ENCODE assay signal across 23 cellular contexts in genomic region chr3:128823638-128824037, GRCh38. TPM values are rescaled to one million over a fixed set of nuclear protein-coding genes. Genes with fewer than 3 reads are reported as not detected.
DNase-seq lines count a peak whose midpoint lies in the region; ATAC-seq and TF ChIP-seq lines count a peak whose summit lies in the region.
"Had no signal": no experiment of that assay in that cellular context is flagged by ENCODE, and none has a peak within 500 bp of the region (broad histone marks: within the 10 kb centered on the region; RNA-seq: fewer than 3 reads in every experiment).

No MANE protein-coding gene starts in this region.

- no peak overlapping the region for H3K27ac ChIP-seq in GM23338 (ENCODE audit: low read depth)
- peak overlapping the region; percentile 68 to 86 (median 76) for H3K27ac ChIP-seq in gastrocnemius medialis
- peak overlapping the region in 1 of 2 donors; percentile 30 for H3K27ac ChIP-seq in ascending aorta
- H3K27ac ChIP-seq: KMS-11, spleen, thyroid gland had no signal

- no peak for DNase-seq in GM23338 (ENCODE audit: low spot score)
- DNase-seq in T-cell: no peak
- no peak for DNase-seq in left ventricle myocardium superior
- no peak for DNase-seq in gastrocnemius medialis
- no peak for DNase-seq in ascending aorta (ENCODE audit: low spot score in 2 of 2)
- DNase-seq in NCI-H345 (lab: John Stamatoyannopoulos, UW): no peak
- no peak for DNase-seq in mucosa of gallbladder (ENCODE audit: low spot score)
- no peak for DNase-seq in hypothalamus (lab: John Stamatoyannopoulos, UW)
- DNase-seq: activated CD4-positive, alpha-beta T cell treated with anti-CD3 and anti-CD28 coated beads, Interleukin-2, amount 50 U/mL, for 4 hours; activated naive CD4-positive, alpha-beta T cell treated with anti-CD3 and anti-CD28 coated beads for 36 hours; COR-L47; EL; hippocampal formation; islet precursor cell; NCI-H2029; posterior cingulate gyrus; RPMI8226; spleen; thyroid gland had no signal

- no peak overlapping the region for H3K4me3 ChIP-seq in GM23338
- H3K4me3 ChIP-seq in gastrocnemius medialis: no peak overlapping the region
- no peak overlapping the region for H3K4me3 ChIP-seq in ascending aorta
- H3K4me3 ChIP-seq: coronary artery, spleen, thyroid gland had no signal

- H3K4me2 ChIP-seq in GM23338: no peak overlapping the region
- H3K4me2 ChIP-seq: KMS-11 had no signal

- POLR2A ChIA-PET in T-cell (lab: Charles Lee): interaction anchor here in 1 of 2 donors (0.9 kb wide), 1 partner anchor 486 kb away, joined by 3 read pairs; no protein-coding TSS in a partner anchor

- ATAC-seq in GM23338: peak; percentile 41
- no peak for ATAC-seq in T-cell (replicated peaks in 1 of 4)
- ATAC-seq in left ventricle myocardium superior: peak; percentile 18
- ATAC-seq in gastrocnemius medialis: peak; percentile 25 to 37

- H3K4me1 Mint-ChIP-seq in GM23338: no peaks in the 10 kb centered on the region
- peaks cover 0 to 7% (median 0%) of the 10 kb centered on the region in 3 donors for H3K4me1 Mint-ChIP-seq in T-cell

- TF ChIP-seq POLR2A in gastrocnemius medialis (IDR thresholded peaks at IDR 0.05): no peak

- H3K4me3 Mint-ChIP-seq in GM23338 (no peak overlapping the region), T-cell (no peak overlapping the region)
- H3K4me3 Mint-ChIP-seq: activated naive CD4-positive, alpha-beta T cell treated with anti-CD3 and anti-CD28 coated beads for 36 hours; memory B cell; natural killer cell treated with Interleukin-12 subunit alpha and Interleukin-12 subunit beta and Interleukin-15 and Interleukin-18, amount 100 ng/mL, for 72 hours had no signal

- H3K27ac Mint-ChIP-seq in GM23338 (no peak overlapping the region), T-cell (peak overlapping the region; percentile 63 to 64)
- H3K27ac Mint-ChIP-seq: activated naive CD4-positive, alpha-beta T cell treated with anti-CD3 and anti-CD28 coated beads for 36 hours; memory B cell; natural killer cell treated with Interleukin-12 subunit alpha and Interleukin-12 subunit beta and Interleukin-15 and Interleukin-18, amount 100 ng/mL, for 72 hours had no signal

- no peaks in the 10 kb centered on the region for H3K79me2 ChIP-seq in GM23338 (replicated peaks; ENCODE audit: insufficient read depth)

- TF ChIP-seq CTCF in GM23338 (conservative IDR thresholded peaks at IDR 0.05; ENCODE audit: low read depth in 2 of 2) (no peak), gastrocnemius medialis (IDR thresholded peaks at IDR 0.05 in 4 of 5, conservative IDR thresholded peaks at IDR 0.05 in 1 of 5) (no peak), ascending aorta (IDR thresholded peaks at IDR 0.05) (no peak)

- peaks cover 5% of the 10 kb centered on the region for H4K20me1 ChIP-seq in GM23338 (replicated peaks; ENCODE audit: insufficient read depth)

- CTCF ChIA-PET in T-cell (lab: Charles Lee): no interaction called here

- intact Hi-C loops in left ventricle myocardium superior (cut with micrococcal nuclease) (no loop called here), gastrocnemius medialis (cut with DNase I; ENCODE audit: low total_unique reads) (no loop called here), ascending aorta (cut with DNase I) (no loop called here)

- H3F3A ChIP-seq in GM23338 (replicated peaks; ENCODE audit: low read depth): no peaks in the 10 kb centered on the region

- H3K36me3 ChIP-seq in GM23338 (ENCODE audit: insufficient read depth) (no peaks in the 10 kb centered on the region), gastrocnemius medialis (peaks cover 0 to 2% of the 10 kb centered on the region in 2 donors), ascending aorta (peaks cover 4 to 7% of the 10 kb centered on the region in 2 donors)
- H3K36me3 ChIP-seq: thyroid gland had no signal

- H3K27me3 Mint-ChIP-seq in GM23338 (ENCODE audit: insufficient read depth, low read depth, poor library complexity) (peaks cover 10% of the 10 kb centered on the region), T-cell (no peaks in the 10 kb centered on the region)
- H3K27me3 Mint-ChIP-seq: memory B cell; natural killer cell treated with Interleukin-12 subunit alpha and Interleukin-12 subunit beta and Interleukin-15 and Interleukin-18, amount 100 ng/mL, for 72 hours had no signal

- H2AFZ ChIP-seq in GM23338: no peak overlapping the region

- in situ Hi-C loops in gastrocnemius medialis (cut with MboI; ENCODE audit: low sequenced_read_pairs in 4 of 4): no loop called here

- peaks cover 10% of the 10 kb centered on the region; the same call in 1 of the 2 replicates for H3K9me2 ChIP-seq in GM23338 (ENCODE audit: insufficient read depth)

- H3K36me3 Mint-ChIP-seq in GM23338 (ENCODE audit: low read depth) (peaks cover 7% of the 10 kb centered on the region), T-cell (peaks cover 15% of the 10 kb centered on the region)

- H3K4me1 ChIP-seq in GM23338 (ENCODE audit: insufficient read depth): no peaks in the 10 kb centered on the region
- peaks cover 28 to 51% of the 10 kb centered on the region in 2 donors for H3K4me1 ChIP-seq in gastrocnemius medialis
- H3K4me1 ChIP-seq in ascending aorta: peaks cover 0 to 9% of the 10 kb centered on the region in 2 donors
- H3K4me1 ChIP-seq: spleen, thyroid gland had no signal

- H3K27me3 ChIP-seq in GM23338 (ENCODE audit: insufficient read depth): no peaks in the 10 kb centered on the region
- no peaks in the 10 kb centered on the region for H3K27me3 ChIP-seq in gastrocnemius medialis
- H3K27me3 ChIP-seq in ascending aorta: no peaks in the 10 kb centered on the region
- H3K27me3 ChIP-seq: spleen, thyroid gland had no signal

- H3K9me3 Mint-ChIP-seq in GM23338 (no peaks in the 10 kb centered on the region), T-cell (no peaks in the 10 kb centered on the region)
- H3K9me3 Mint-ChIP-seq: activated naive CD4-positive, alpha-beta T cell treated with anti-CD3 and anti-CD28 coated beads for 36 hours; memory B cell; natural killer cell treated with Interleukin-12 subunit alpha and Interleukin-12 subunit beta and Interleukin-15 and Interleukin-18, amount 100 ng/mL, for 72 hours had no signal

- no peaks in the 10 kb centered on the region for H3K9me3 ChIP-seq in gastrocnemius medialis
- no peaks in the 10 kb centered on the region for H3K9me3 ChIP-seq in ascending aorta
- H3K9me3 ChIP-seq: spleen, thyroid gland had no signal

TF ChIP-seq in GM23338, 12 proteins besides CTCF, POLR2A, EP300 and RAD21:
- TF ChIP-seq EZH2 (IDR thresholded peaks at IDR 0.05; ENCODE audit: low read depth, unreplicated experiment): no peak
- TF ChIP-seq ZNF114 (CRISPR knock-in tag; IDR thresholded peaks at IDR 0.05): no peak
- no peak for TF ChIP-seq ETS1 (IDR thresholded peaks at IDR 0.05)
- TF ChIP-seq POLR2AphosphoS5 (IDR thresholded peaks at IDR 0.05; ENCODE audit: low read depth): no peak
- TF ChIP-seq ZNF331 (CRISPR knock-in tag; IDR thresholded peaks at IDR 0.05; ENCODE audit: low read depth): no peak

RNA-seq across cellular contexts. Expression of gene ACAD9, which starts 55.8 kb away (rescaled TPM):
- total RNA-seq in GM23338 (2014; rRNA removed; shearing (Covaris generic)): 27.5 and 36.4 TPM in 2 replicates
- 21.2 and 23.7 TPM in 2 replicates for polyA plus RNA-seq in GM23338 (2016; fragmentation: Nextera tagmentation; extraction: Ambion mirVana)
- total RNA-seq in T-cell (10 to 100 TPM; 45.1 to 91.5 (median 54.3) TPM), left ventricle myocardium superior (50.4 TPM), gastrocnemius medialis (10 to 100 TPM; 26.3 to 43.0 (median 37.5) TPM), ascending aorta (23.4 TPM), mucosa of gallbladder (38.7 TPM)

Comparison
In these comparisons a context has a peak if more than half of its experiments do, and no peak if none do; other contexts are left out.
1. ATAC-seq: peak in GM23338 (single experiment), left ventricle myocardium superior (single experiment) and gastrocnemius medialis (2 of 2); none in T-cell (0 of 4).